9 cellular contexts compared by ENCODE assay signal in genomic region chr17:28334176-28334575, GRCh38. TPM values are rescaled to one million over a fixed set of nuclear protein-coding genes. Genes with fewer than 3 reads are reported as not detected.
DNase-seq lines count a peak whose midpoint lies in the region; ATAC-seq and TF ChIP-seq lines count a peak whose summit lies in the region.
"Had no signal": no experiment of that assay in that cellular context is flagged by ENCODE, and none has a peak within 500 bp of the region (broad histone marks: within the 10 kb centered on the region; RNA-seq: fewer than 3 reads in every experiment).

No MANE protein-coding gene starts in this region.

- H3K4me1 ChIP-seq in tibial nerve, result peaks cover 3 to 56% (median 21%) of the 10 kb centered on the region in 4 donors

- TF ChIP-seq CTCF in kidney epithelial cell (IDR thresholded peaks at IDR 0.05; ENCODE audit: insufficient read depth, low read length, poor library complexity, severe bottlenecking) (no peak), tibial nerve (IDR thresholded peaks at IDR 0.05) (no peak)

- no peak for TF ChIP-seq EP300 in tibial nerve (IDR thresholded peaks at IDR 0.05)

- H3K4me3 ChIP-seq in kidney epithelial cell (ENCODE audit: low read depth, low read length) (peak overlapping the region; percentile 100), tibial nerve (peak overlapping the region; percentile 60 to 97 (median 78))

- H3K27me3 Mint-ChIP-seq in activated T-cell treated with anti-CD3 and anti-CD28 coated beads, Interleukin-2, amount 50 U/mL, for 4 hours (ENCODE audit: low read depth), result no peaks in the 10 kb centered on the region
- H3K27me3 Mint-ChIP-seq in activated CD8-positive, alpha-beta T cell treated with anti-CD3 and anti-CD28 coated beads, Interleukin-2, amount 10 ng/mL, durations not matched to agents 7 days and 5 days (ENCODE audit: low read depth), result no peaks in the 10 kb centered on the region

- peaks cover 42% of the 10 kb centered on the region for H3K4me1 Mint-ChIP-seq in activated T-cell treated with anti-CD3 and anti-CD28 coated beads, Interleukin-2, amount 50 U/mL, for 4 hours (ENCODE audit: low read depth)
- H3K4me1 Mint-ChIP-seq in activated CD8-positive, alpha-beta T cell treated with anti-CD3 and anti-CD28 coated beads, Interleukin-2, amount 10 ng/mL, durations not matched to agents 7 days and 5 days (ENCODE audit: low read depth), result peaks cover 31% of the 10 kb centered on the region

- peak overlapping the region in 2 of 4 donors; percentile 94 to 98 for H3K27ac ChIP-seq in tibial nerve

- TF ChIP-seq POLR2A in tibial nerve (IDR thresholded peaks at IDR 0.05), result no peak

- peaks cover 5% of the 10 kb centered on the region for H3K36me3 ChIP-seq in kidney epithelial cell (ENCODE audit: control insufficient read depth, insufficient read depth, low read length)
- peaks cover 0 to 37% (median 3%) of the 10 kb centered on the region in 3 donors for H3K36me3 ChIP-seq in tibial nerve

- H3K36me3 Mint-ChIP-seq in activated T-cell treated with anti-CD3 and anti-CD28 coated beads, Interleukin-2, amount 50 U/mL, for 4 hours (ENCODE audit: insufficient read depth), result peaks cover 9% of the 10 kb centered on the region
- H3K36me3 Mint-ChIP-seq in activated CD8-positive, alpha-beta T cell treated with anti-CD3 and anti-CD28 coated beads, Interleukin-2, amount 10 ng/mL, durations not matched to agents 7 days and 5 days (ENCODE audit: low read depth), result peaks cover under 1% of the 10 kb centered on the region

- ATAC-seq in activated T-cell treated with anti-CD3 and anti-CD28 coated beads, Interleukin-2, amount 50 U/mL, for 4 hours, result no peak
- ATAC-seq in activated CD8-positive, alpha-beta T cell treated with anti-CD3 and anti-CD28 coated beads, Interleukin-2, amount 10 ng/mL, durations not matched to agents 7 days and 5 days, result no peak

- peak overlapping the region; percentile 96 for H3K4me3 Mint-ChIP-seq in activated T-cell treated with anti-CD3 and anti-CD28 coated beads, Interleukin-2, amount 50 U/mL, for 4 hours
- peak overlapping the region; percentile 96 for H3K4me3 Mint-ChIP-seq in activated CD8-positive, alpha-beta T cell treated with anti-CD3 and anti-CD28 coated beads, Interleukin-2, amount 10 ng/mL, durations not matched to agents 7 days and 5 days

- no peaks in the 10 kb centered on the region for H3K9me3 ChIP-seq in tibial nerve

- H3K27me3 ChIP-seq in kidney epithelial cell (ENCODE audit: control insufficient read depth, insufficient read depth, low read length), result no peaks in the 10 kb centered on the region
- H3K27me3 ChIP-seq in tibial nerve, result no peaks in the 10 kb centered on the region

- H3K9me3 Mint-ChIP-seq in activated T-cell treated with anti-CD3 and anti-CD28 coated beads, Interleukin-2, amount 50 U/mL, for 4 hours, result no peaks in the 10 kb centered on the region
- no peaks in the 10 kb centered on the region for H3K9me3 Mint-ChIP-seq in activated CD8-positive, alpha-beta T cell treated with anti-CD3 and anti-CD28 coated beads, Interleukin-2, amount 10 ng/mL, durations not matched to agents 7 days and 5 days (ENCODE audit: insufficient read depth)

- CTCF ChIA-PET in activated CD8-positive, alpha-beta T cell treated with anti-CD3 and anti-CD28 coated beads, Interleukin-2, amount 10 ng/mL, durations not matched to agents 7 days and 5 days (lab: Charles Lee), result interaction anchor here (1.8 to 2.9 kb wide), 3 partner anchors 16 to 454 kb away, joined by 4 to 10 read pairs (median 9); no protein-coding TSS in a partner anchor

- peak overlapping the region; percentile 95 for H3K27ac Mint-ChIP-seq in activated CD8-positive, alpha-beta T cell treated with anti-CD3 and anti-CD28 coated beads, Interleukin-2, amount 10 ng/mL, durations not matched to agents 7 days and 5 days

- POLR2A ChIA-PET in activated CD8-positive, alpha-beta T cell treated with anti-CD3 and anti-CD28 coated beads, Interleukin-2, amount 10 ng/mL, durations not matched to agents 7 days and 5 days (lab: Charles Lee), result interaction anchor here (1.0 to 3.4 kb wide), 4 partner anchors 8 to 23 kb away, joined by 3 to 47 read pairs (median 10); partner anchors contain the start of genes POLDIP2 and TMEM97

- no peak for DNase-seq in activated T-cell treated with anti-CD3 and anti-CD28 coated beads, Interleukin-2, amount 50 U/mL, for 4 hours
- no peak for DNase-seq in activated T-cell treated with anti-CD3 and anti-CD28 coated beads, Interleukin-2, amount 50 U/mL, for 1 hour
- no peak for DNase-seq in activated CD8-positive, alpha-beta T cell treated with anti-CD3 and anti-CD28 coated beads, Interleukin-2, amount 10 ng/mL, durations not matched to agents 7 days and 5 days
- DNase-seq in kidney epithelial cell (ENCODE audit: low read depth) (no peak), tibial nerve (ENCODE audit: low spot score in 2 of 2) (no peak), H4 (ENCODE audit: low spot score) (no peak), NCI-H82 (lab: John Stamatoyannopoulos, UW) (no peak), DMS79 (lab: John Stamatoyannopoulos, UW) (no peak)

- WGBS in tibial nerve, 2 donors, result 47 to 49% methylated on average over 6 of the region's 6 CpGs

RNA-seq across cellular contexts. Expression of gene IFT20, which starts 1.1 kb away (rescaled TPM):
- total RNA-seq in activated T-cell treated with anti-CD3 and anti-CD28 coated beads, Interleukin-2, amount 50 U/mL, for 4 hours, result 10 to 100 TPM; 18.1 to 22.1 (median 19.4) TPM
- total RNA-seq in activated CD8-positive, alpha-beta T cell treated with anti-CD3 and anti-CD28 coated beads, Interleukin-2, amount 10 ng/mL, durations not matched to agents 7 days and 5 days, result 10 to 100 TPM; 20.7 to 22.7 TPM
- total RNA-seq in kidney epithelial cell (39.7 and 40.0 TPM in 2 replicates), tibial nerve (10 to 100 TPM; 34.8 to 50.3 (median 43.9) TPM)
- total RNA-seq in H4 (2014; rRNA removed; shearing (Covaris generic)), result 31.1 and 34.5 TPM in 2 replicates

RNA-seq across cellular contexts. Expression of gene TNFAIP1, which starts 1.4 kb away (rescaled TPM):
- total RNA-seq in activated T-cell treated with anti-CD3 and anti-CD28 coated beads, Interleukin-2, amount 50 U/mL, for 4 hours, result 10 to 100 TPM; 19.5 to 24.2 (median 23.1) TPM
- total RNA-seq in activated CD8-positive, alpha-beta T cell treated with anti-CD3 and anti-CD28 coated beads, Interleukin-2, amount 10 ng/mL, durations not matched to agents 7 days and 5 days, result 10 to 100 TPM; 16.3 to 19.7 TPM
- total RNA-seq in kidney epithelial cell, result 85.9 and 99.7 TPM in 2 replicates
- 10 to 100 TPM; 25.1 to 36.0 (median 28.2) TPM for total RNA-seq in tibial nerve
- total RNA-seq in H4 (2014; rRNA removed; shearing (Covaris generic)), result 25.1 and 26.3 TPM in 2 replicates

RNA-seq across cellular contexts. Expression of gene TMEM97, which starts 15.2 kb away (rescaled TPM):
- total RNA-seq in activated T-cell treated with anti-CD3 and anti-CD28 coated beads, Interleukin-2, amount 50 U/mL, for 4 hours, result 10 to 100 TPM; 41.3 to 55.1 (median 44.8) TPM
- total RNA-seq in activated CD8-positive, alpha-beta T cell treated with anti-CD3 and anti-CD28 coated beads, Interleukin-2, amount 10 ng/mL, durations not matched to agents 7 days and 5 days, result 10 to 100 TPM; 31.2 to 32.0 TPM
- total RNA-seq in kidney epithelial cell, result 25.1 and 25.6 TPM in 2 replicates
- 10 to 100 TPM in 3 of 4 donors, 1 to 10 TPM in 1; 8.1 to 20.2 (median 16.8) TPM for total RNA-seq in tibial nerve
- 44.6 and 54.0 TPM in 2 replicates for total RNA-seq in H4 (2014; rRNA removed; shearing (Covaris generic))

RNA-seq across cellular contexts. Expression of gene POLDIP2, which starts 23.2 kb away (rescaled TPM):
- 100 to 1,000 TPM; 141 to 168 (median 150) TPM for total RNA-seq in activated T-cell treated with anti-CD3 and anti-CD28 coated beads, Interleukin-2, amount 50 U/mL, for 4 hours
- total RNA-seq in activated CD8-positive, alpha-beta T cell treated with anti-CD3 and anti-CD28 coated beads, Interleukin-2, amount 10 ng/mL, durations not matched to agents 7 days and 5 days, result 10 to 100 TPM; 68.1 to 73.9 TPM
- total RNA-seq in kidney epithelial cell (103 and 118 TPM in 2 replicates), tibial nerve (10 to 100 TPM; 56.5 to 87.9 (median 66.6) TPM)
- 108 and 110 TPM in 2 replicates for total RNA-seq in H4 (2014; rRNA removed; shearing (Covaris generic))

RNA-seq across cellular contexts. Expression of gene SEBOX, which starts 30.8 kb away (rescaled TPM):
- not detected for total RNA-seq in activated T-cell treated with anti-CD3 and anti-CD28 coated beads, Interleukin-2, amount 50 U/mL, for 4 hours
- total RNA-seq in activated CD8-positive, alpha-beta T cell treated with anti-CD3 and anti-CD28 coated beads, Interleukin-2, amount 10 ng/mL, durations not matched to agents 7 days and 5 days, result not detected
- total RNA-seq in kidney epithelial cell, result not detected in 2 replicates
- not detected for total RNA-seq in tibial nerve
- not detected in 2 replicates for total RNA-seq in H4 (2014; rRNA removed; shearing (Covaris generic))
- total RNA-seq: Daoy had no signal
